Comparison of ENCODE assay signal across 1 cellular context in the genomic region with DNA sequence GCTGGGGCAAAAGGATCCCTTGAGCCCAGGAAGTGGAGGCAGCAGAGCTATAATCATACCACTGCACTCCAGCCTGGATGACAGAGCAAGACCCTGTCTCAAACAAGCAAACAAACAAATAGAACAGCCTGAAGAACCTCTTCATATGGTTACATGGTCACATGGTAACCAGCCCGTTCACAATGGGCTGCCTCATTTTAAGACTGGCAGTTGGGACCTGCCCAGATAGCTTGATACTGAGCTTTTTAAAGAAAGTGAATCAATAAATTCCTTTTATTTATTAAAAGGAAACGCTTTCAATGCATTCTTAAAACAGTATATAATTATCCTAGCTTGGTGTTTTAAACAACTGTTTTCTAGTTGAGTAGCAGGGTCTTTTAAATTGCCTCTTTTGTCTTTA.
TF ChIP-seq lines count a peak whose summit lies in the region.

No MANE protein-coding gene starts in this region.

TF ChIP-seq in GM23338, 12 proteins besides CTCF, POLR2A, EP300 and RAD21 (continued from another document):
- TF ChIP-seq, protein P1, sequence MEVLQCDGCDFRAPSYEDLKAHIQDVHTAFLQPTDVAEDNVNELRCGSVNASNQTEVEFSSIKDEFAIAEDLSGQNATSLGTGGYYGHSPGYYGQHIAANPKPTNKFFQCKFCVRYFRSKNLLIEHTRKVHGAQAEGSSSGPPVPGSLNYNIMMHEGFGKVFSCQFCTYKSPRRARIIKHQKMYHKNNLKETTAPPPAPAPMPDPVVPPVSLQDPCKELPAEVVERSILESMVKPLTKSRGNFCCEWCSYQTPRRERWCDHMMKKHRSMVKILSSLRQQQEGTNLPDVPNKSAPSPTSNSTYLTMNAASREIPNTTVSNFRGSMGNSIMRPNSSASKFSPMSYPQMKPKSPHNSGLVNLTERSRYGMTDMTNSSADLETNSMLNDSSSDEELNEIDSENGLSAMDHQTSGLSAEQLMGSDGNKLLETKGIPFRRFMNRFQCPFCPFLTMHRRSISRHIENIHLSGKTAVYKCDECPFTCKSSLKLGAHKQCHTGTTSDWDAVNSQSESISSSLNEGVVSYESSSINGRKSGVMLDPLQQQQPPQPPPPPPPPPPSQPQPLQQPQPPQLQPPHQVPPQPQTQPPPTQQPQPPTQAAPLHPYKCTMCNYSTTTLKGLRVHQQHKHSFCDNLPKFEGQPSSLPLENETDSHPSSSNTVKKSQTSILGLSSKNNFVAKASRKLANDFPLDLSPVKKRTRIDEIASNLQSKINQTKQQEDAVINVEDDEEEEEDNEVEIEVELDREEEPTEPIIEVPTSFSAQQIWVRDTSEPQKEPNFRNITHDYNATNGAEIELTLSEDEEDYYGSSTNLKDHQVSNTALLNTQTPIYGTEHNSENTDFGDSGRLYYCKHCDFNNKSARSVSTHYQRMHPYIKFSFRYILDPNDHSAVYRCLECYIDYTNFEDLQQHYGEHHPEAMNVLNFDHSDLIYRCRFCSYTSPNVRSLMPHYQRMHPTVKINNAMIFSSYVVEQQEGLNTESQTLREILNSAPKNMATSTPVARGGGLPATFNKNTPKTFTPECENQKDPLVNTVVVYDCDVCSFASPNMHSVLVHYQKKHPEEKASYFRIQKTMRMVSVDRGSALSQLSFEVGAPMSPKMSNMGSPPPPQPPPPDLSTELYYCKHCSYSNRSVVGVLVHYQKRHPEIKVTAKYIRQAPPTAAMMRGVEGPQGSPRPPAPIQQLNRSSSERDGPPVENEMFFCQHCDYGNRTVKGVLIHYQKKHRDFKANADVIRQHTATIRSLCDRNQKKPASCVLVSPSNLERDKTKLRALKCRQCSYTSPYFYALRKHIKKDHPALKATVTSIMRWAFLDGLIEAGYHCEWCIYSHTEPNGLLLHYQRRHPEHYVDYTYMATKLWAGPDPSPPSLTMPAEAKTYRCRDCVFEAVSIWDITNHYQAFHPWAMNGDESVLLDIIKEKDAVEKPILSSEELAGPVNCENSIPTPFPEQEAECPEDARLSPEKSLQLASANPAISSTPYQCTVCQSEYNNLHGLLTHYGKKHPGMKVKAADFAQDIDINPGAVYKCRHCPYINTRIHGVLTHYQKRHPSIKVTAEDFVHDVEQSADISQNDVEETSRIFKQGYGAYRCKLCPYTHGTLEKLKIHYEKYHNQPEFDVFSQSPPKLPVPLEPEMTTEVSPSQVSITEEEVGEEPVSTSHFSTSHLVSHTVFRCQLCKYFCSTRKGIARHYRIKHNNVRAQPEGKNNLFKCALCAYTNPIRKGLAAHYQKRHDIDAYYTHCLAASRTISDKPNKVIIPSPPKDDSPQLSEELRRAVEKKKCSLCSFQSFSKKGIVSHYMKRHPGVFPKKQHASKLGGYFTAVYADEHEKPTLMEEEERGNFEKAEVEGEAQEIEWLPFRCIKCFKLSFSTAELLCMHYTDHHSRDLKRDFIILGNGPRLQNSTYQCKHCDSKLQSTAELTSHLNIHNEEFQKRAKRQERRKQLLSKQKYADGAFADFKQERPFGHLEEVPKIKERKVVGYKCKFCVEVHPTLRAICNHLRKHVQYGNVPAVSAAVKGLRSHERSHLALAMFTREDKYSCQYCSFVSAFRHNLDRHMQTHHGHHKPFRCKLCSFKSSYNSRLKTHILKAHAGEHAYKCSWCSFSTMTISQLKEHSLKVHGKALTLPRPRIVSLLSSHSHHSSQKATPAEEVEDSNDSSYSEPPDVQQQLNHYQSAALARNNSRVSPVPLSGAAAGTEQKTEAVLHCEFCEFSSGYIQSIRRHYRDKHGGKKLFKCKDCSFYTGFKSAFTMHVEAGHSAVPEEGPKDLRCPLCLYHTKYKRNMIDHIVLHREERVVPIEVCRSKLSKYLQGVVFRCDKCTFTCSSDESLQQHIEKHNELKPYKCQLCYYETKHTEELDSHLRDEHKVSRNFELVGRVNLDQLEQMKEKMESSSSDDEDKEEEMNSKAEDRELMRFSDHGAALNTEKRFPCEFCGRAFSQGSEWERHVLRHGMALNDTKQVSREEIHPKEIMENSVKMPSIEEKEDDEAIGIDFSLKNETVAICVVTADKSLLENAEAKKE (CRISPR knock-in tag; IDR thresholded peaks at IDR 0.05): no peak
- TF ChIP-seq, protein P2, sequence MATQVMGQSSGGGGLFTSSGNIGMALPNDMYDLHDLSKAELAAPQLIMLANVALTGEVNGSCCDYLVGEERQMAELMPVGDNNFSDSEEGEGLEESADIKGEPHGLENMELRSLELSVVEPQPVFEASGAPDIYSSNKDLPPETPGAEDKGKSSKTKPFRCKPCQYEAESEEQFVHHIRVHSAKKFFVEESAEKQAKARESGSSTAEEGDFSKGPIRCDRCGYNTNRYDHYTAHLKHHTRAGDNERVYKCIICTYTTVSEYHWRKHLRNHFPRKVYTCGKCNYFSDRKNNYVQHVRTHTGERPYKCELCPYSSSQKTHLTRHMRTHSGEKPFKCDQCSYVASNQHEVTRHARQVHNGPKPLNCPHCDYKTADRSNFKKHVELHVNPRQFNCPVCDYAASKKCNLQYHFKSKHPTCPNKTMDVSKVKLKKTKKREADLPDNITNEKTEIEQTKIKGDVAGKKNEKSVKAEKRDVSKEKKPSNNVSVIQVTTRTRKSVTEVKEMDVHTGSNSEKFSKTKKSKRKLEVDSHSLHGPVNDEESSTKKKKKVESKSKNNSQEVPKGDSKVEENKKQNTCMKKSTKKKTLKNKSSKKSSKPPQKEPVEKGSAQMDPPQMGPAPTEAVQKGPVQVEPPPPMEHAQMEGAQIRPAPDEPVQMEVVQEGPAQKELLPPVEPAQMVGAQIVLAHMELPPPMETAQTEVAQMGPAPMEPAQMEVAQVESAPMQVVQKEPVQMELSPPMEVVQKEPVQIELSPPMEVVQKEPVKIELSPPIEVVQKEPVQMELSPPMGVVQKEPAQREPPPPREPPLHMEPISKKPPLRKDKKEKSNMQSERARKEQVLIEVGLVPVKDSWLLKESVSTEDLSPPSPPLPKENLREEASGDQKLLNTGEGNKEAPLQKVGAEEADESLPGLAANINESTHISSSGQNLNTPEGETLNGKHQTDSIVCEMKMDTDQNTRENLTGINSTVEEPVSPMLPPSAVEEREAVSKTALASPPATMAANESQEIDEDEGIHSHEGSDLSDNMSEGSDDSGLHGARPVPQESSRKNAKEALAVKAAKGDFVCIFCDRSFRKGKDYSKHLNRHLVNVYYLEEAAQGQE (IDR thresholded peaks at IDR 0.05; ENCODE audit: unreplicated experiment): no peak
- TF ChIP-seq CREB1 (CRISPR knock-in tag; IDR thresholded peaks at IDR 0.05; ENCODE audit: low read depth): no peak
- TF ChIP-seq EZH2phosphoT487 (IDR thresholded peaks at IDR 0.05; ENCODE audit: unreplicated experiment): no peak
